In the genomic region with DNA sequence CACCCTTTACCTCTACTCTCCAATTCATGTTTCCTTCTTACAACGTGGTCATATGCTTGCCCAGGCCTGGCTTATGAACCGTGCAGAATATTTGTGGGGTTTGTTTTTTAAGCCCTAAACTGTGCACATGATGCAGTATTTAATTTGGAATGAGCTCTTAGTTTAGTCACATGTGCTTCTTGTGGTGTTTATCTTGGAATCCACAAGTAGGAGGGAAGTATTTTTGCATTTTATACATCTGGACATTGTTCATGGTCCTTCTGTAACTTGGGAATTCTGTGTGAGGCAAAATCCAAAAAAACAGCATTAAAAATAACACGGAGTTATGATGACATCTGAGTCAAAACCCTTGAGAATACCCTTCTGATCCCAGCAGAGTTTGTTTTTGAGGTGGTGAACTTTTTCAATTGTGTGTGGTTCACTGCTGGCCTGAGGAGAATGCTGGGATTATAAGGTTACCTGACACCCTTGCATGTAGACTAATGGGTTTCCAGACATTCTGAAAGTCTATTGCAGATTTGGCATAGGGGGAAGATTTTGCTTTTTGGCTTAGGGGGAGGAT, we compare ENCODE assay signal across 7 cellular contexts.
DNase-seq lines count a peak whose midpoint lies in the region; ATAC-seq and TF ChIP-seq lines count a peak whose summit lies in the region.

No MANE protein-coding gene starts in this region.

- peak; percentile 59 to 82 (median 71) for ATAC-seq in right lobe of liver
- no peak for ATAC-seq in GM18498 (IDR thresholded peaks at IDR 0.05; ENCODE audit: unreplicated experiment)

- H3K27ac ChIP-seq in colonic mucosa (peak overlapping the region; percentile 69), right lobe of liver (peak overlapping the region; percentile 66 to 95 (median 89)), transverse colon (peak overlapping the region; percentile 78 to 85 (median 80))

- H3K9me3 ChIP-seq in colonic mucosa: no peaks in the 10 kb centered on the region
- H3K9me3 ChIP-seq in right lobe of liver: no peaks in the 10 kb centered on the region
- no peaks in the 10 kb centered on the region for H3K9me3 ChIP-seq in transverse colon

- no peaks in the 10 kb centered on the region for H3K36me3 ChIP-seq in colonic mucosa
- H3K36me3 ChIP-seq in right lobe of liver: no peaks in the 10 kb centered on the region
- no peaks in the 10 kb centered on the region for H3K36me3 ChIP-seq in transverse colon

- H3K27me3 ChIP-seq in colonic mucosa: no peaks in the 10 kb centered on the region
- no peaks in the 10 kb centered on the region for H3K27me3 ChIP-seq in right lobe of liver
- H3K27me3 ChIP-seq in transverse colon: no peaks in the 10 kb centered on the region

- no peak for TF ChIP-seq CTCF in colonic mucosa (IDR thresholded peaks at IDR 0.05)
- no peak for TF ChIP-seq CTCF in right lobe of liver (IDR thresholded peaks at IDR 0.05)
- no peak for TF ChIP-seq CTCF in transverse colon (IDR thresholded peaks at IDR 0.05)

- peaks cover 4% of the 10 kb centered on the region for H3K4me1 ChIP-seq in colonic mucosa
- H3K4me1 ChIP-seq in right lobe of liver: peaks cover 0 to 42% (median 18%) of the 10 kb centered on the region in 4 donors
- H3K4me1 ChIP-seq in transverse colon: peaks cover 25 to 55% (median 33%) of the 10 kb centered on the region in 4 donors

- no peak overlapping the region for H3K4me3 ChIP-seq in colonic mucosa
- H3K4me3 ChIP-seq in right lobe of liver: no peak overlapping the region
- H3K4me3 ChIP-seq in transverse colon: no peak overlapping the region

- no peak for DNase-seq in colonic mucosa
- DNase-seq in right lobe of liver: no peak
- no peak for DNase-seq in transverse colon
- no peak for DNase-seq in NCI-H526 (lab: John Stamatoyannopoulos, UW)
- no peak for DNase-seq in T-helper 1 cell

- TF ChIP-seq POLR2A in right lobe of liver (IDR thresholded peaks at IDR 0.05) (no peak), transverse colon (IDR thresholded peaks at IDR 0.05) (no peak)

- in situ Hi-C loops in transverse colon (cut with MboI; ENCODE audit: low pct_ligation_motif_present in 1 of 4, low pct_unique_long_range_greater_than_20kb in 1 of 4, low sequenced_read_pairs in 3 of 4): loop anchor here in 3 of 4 donors (10.0 to 25.0 kb wide), 3 partner anchors 296 to 596 kb away; no protein-coding TSS in a partner anchor

- intact Hi-C loops in colonic mucosa (cut with DNase I) (loop anchor here (5.0 to 10.0 kb wide), 3 partner anchors 204 to 876 kb away; no protein-coding TSS in a partner anchor), right lobe of liver (cut with DNase I) (no loop called here), transverse colon (cut with DNase I; ENCODE audit: low total_unique reads) (loop anchor here (10.0 kb wide), 1 partner anchor 304 kb away; no protein-coding TSS in a partner anchor)

- TF ChIP-seq RAD21 in Ishikawa (IDR thresholded peaks at IDR 0.05; ENCODE audit: low read depth): no peak

- 5% methylated on average over 3 of the region's 3 CpGs for WGBS in right lobe of liver (ENCODE audit: insufficient coverage, low coverage, low lambda C conversion rate, missing lambda C conversion rate)
- WGBS in transverse colon (ENCODE audit: low coverage in 1 of 2), 2 donors: 12 to 25% methylated on average over 3 of the region's 3 CpGs

- TF ChIP-seq EP300 in Ishikawa (IDR thresholded peaks at IDR 0.05; ENCODE audit: borderline replicate concordance) (no peak), transverse colon (IDR thresholded peaks at IDR 0.05; ENCODE audit: low read depth) (no peak)

- H3K9ac ChIP-seq in colonic mucosa (ENCODE audit: low read depth in 2 of 2, low read length in 2 of 2): peak overlapping the region in 1 of 2 donors; percentile 68

TF ChIP-seq in Ishikawa, 13 proteins besides CTCF, POLR2A, EP300 and RAD21:
- TF ChIP-seq, protein P1, sequence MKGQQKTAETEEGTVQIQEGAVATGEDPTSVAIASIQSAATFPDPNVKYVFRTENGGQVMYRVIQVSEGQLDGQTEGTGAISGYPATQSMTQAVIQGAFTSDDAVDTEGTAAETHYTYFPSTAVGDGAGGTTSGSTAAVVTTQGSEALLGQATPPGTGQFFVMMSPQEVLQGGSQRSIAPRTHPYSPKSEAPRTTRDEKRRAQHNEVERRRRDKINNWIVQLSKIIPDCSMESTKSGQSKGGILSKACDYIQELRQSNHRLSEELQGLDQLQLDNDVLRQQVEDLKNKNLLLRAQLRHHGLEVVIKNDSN (IDR thresholded peaks at IDR 0.05): 0 out of 2 replicates have a peak, but pooled peaks have one; percentile 10
- TF ChIP-seq, protein P2, sequence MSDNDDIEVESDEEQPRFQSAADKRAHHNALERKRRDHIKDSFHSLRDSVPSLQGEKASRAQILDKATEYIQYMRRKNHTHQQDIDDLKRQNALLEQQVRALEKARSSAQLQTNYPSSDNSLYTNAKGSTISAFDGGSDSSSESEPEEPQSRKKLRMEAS (IDR thresholded peaks at IDR 0.05): no peak

Comparison
In these comparisons a context has a peak if more than half of its experiments do, and no peak if none do; other contexts are left out.
1. intact Hi-C loops: an anchor here in colonic mucosa (5.0 to 10.0 kb wide) and transverse colon (10.0 kb wide); none called in right lobe of liver.